8 cellular contexts compared by ENCODE assay signal in the genomic region with DNA sequence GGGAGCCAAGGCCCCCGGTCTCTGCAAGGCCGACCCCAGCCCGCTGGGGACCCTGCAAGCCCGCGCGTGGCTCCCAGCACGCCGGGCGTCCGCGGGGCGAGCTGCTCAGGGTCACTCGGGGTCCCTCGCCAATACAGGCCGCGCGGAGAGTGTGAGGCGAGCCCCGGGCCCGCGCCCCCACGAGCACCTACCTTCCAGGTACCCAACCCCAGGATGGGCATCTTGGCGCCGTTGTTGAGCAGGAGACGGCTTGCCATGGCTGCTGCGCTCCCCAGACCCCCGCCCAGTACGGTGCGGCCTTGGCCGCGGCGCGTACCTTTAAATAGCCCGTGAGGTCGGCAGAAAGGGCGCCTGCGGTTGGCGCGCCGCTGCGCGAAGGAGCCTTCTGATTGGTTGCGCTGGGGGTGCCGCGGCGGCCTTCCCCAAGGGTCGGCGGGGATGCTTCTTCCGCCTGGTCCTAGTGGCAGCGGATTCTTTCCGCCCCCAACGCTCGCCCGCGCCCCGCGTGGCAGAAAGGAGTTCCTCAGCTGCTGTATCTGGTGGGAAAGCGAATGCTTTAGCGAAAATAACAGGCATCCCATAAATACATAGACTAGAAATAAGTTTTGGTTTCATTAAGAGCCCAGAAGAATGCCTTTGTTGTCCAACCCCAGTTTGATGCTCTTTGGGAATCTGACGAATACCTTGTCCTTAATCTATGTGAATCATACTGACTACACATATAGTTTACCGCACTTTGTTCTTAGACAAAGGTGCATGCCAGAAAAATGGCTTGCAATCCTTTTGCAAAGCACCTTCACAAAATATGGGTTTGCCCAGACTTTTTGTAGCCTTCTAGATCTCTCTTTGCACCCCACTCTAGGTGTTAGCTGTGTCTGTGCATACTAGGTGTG. TPM values are rescaled to one million over a fixed set of nuclear protein-coding genes. Genes with fewer than 3 reads are reported as not detected.
DNase-seq lines count a peak whose midpoint lies in the region; ATAC-seq and TF ChIP-seq lines count a peak whose summit lies in the region.

Gene AKR1B1, minus strand, starts transcription at position 295 of the 893 bp plus-strand sequence. Its CDS starts 38 bp downstream, at position 257.

- peaks cover 5% of the 10 kb centered on the region for H3K27me3 Mint-ChIP-seq in nephron progenitor cell (ENCODE audit: low read depth, poor library complexity)

- peak; percentile 61 for TF ChIP-seq CTCF in nephron progenitor cell (IDR thresholded peaks at IDR 0.05)
- peak in 5 of 7 experiments; percentile 27 to 66 (median 40) for TF ChIP-seq CTCF in stomach (IDR thresholded peaks at IDR 0.05)

- no peak for TF ChIP-seq POLR2A in stomach (IDR thresholded peaks at IDR 0.05)

- peaks cover 29% of the 10 kb centered on the region for H3K36me3 Mint-ChIP-seq in nephron progenitor cell (ENCODE audit: low read depth)

- H3K9me3 Mint-ChIP-seq in nephron progenitor cell, result peaks cover 11% of the 10 kb centered on the region

- peak within 1 kb of the TSS; percentile 88 to 92 (median 90) for H3K27ac ChIP-seq in stomach

- DNase-seq in DMS53 (lab: John Stamatoyannopoulos, UW) (peak; percentile 95), KBM-7 (peak; percentile 95), RPMI7951 (ENCODE audit: low read depth) (peak; percentile 92), fibroblast of the conjunctiva (ENCODE audit: low read depth) (peak; percentile 88), nephron progenitor cell (peak; percentile 89), stomach (peak; percentile 88)
- peak; percentile 93 for DNase-seq in activated effector memory CD4-positive, alpha-beta T cell treated with anti-CD3 and anti-CD28 coated beads, Interleukin-2, amount 50 U/mL, for 16 hours

- peaks cover 8 to 32% (median 21%) of the 10 kb centered on the region in 4 donors for H3K4me1 ChIP-seq in stomach

- H3K9me3 ChIP-seq in stomach, result peaks cover 0 to 5% (median under 1%) of the 10 kb centered on the region in 4 donors

- peak; percentile 7 for TF ChIP-seq EP300 in stomach (IDR thresholded peaks at IDR 0.05)

- in situ Hi-C loops in KBM-7 (cut with MboI; ENCODE audit: low pct_unique_long_range_greater_than_20kb, low sequenced_read_pairs), result no loop called here

- no peak within 1 kb of the TSS for H3K27ac Mint-ChIP-seq in nephron progenitor cell

- peaks cover 0 to 13% (median 2%) of the 10 kb centered on the region in 4 donors for H3K36me3 ChIP-seq in stomach

- ATAC-seq in GM21576 (IDR thresholded peaks at IDR 0.05; ENCODE audit: unreplicated experiment), result peak; percentile 93

- 1 to 10% (median 2%) methylated on average over 11 to 61 of the region's 61 CpGs for WGBS in stomach, 5 donors

- H3K4me3 ChIP-seq in stomach, result peak within 1 kb of the TSS; percentile 91 to 94 (median 94)

- H3K4me1 Mint-ChIP-seq in nephron progenitor cell, result peaks cover 23% of the 10 kb centered on the region

- intact Hi-C loops in stomach (cut with DNase I; ENCODE audit: low total_unique reads), result no loop called here

- H3K27me3 ChIP-seq in stomach, result no peaks in the 10 kb centered on the region

- H3K4me3 Mint-ChIP-seq in nephron progenitor cell, result peak within 1 kb of the TSS; percentile 86

RNA-seq across cellular contexts. Expression of gene AKR1B1, which starts in this region (rescaled TPM):
- 353 and 358 TPM in 2 replicates for total RNA-seq in RPMI7951 (2014; rRNA removed; shearing (Covaris generic))
- 100 to 1,000 TPM in 1 of 5 donors, 10 to 100 TPM in 2, 1 to 10 TPM in 2; 2.9 to 186 (median 24.6) TPM for total RNA-seq in stomach
- 100 to 1,000 TPM in 2 of 3 donors, 10 to 100 TPM in 1; 25.8 to 139 (median 104) TPM for polyA plus RNA-seq in stomach

Comparison
In these comparisons a context has a peak if more than half of its experiments do, and no peak if none do; other contexts are left out.
1. Peak in every context shown above with its lines: DNase-seq, ATAC-seq, H3K4me3 ChIP-seq and H3K27ac ChIP-seq.